In genomic region chr16:57452021-57452420, GRCh38 we compare ENCODE assay signal across 41 cellular contexts. TPM values are rescaled to one million over a fixed set of nuclear protein-coding genes. Genes with fewer than 3 reads are reported as not detected.
"Had no signal": no experiment of that assay in that cellular context is flagged by ENCODE, and none has a peak within 500 bp of the region (broad histone marks: within the 10 kb centered on the region; RNA-seq: fewer than 3 reads in every experiment).

No MANE protein-coding gene starts in this region.

- H3K4me3 ChIP-seq: adrenal gland, cardiac muscle cell had no signal

- ATAC-seq: activated CD4-positive, CD25-positive, alpha-beta regulatory T cell treated with anti-CD3 and anti-CD28 coated beads, Interleukin-2, amount 50 U/mL, for 24 hours; activated CD8-positive, alpha-beta T cell treated with anti-CD3 and anti-CD28 coated beads for 36 hours; activated naive CD4-positive, alpha-beta T cell treated with anti-CD3 and anti-CD28 coated beads, Interleukin-2, amount 50 U/mL, for 72 hours; activated T-cell treated with anti-CD3 and anti-CD28 coated beads, Interleukin-2, amount 50 U/mL, for 4 hours; activated T-cell treated with anti-CD3 and anti-CD28 coated beads, Interleukin-2, amount 50 U/mL, for 72 hours; activated T-helper 17 cell treated with anti-CD3 and anti-CD28 coated beads, Interleukin-2, amount 50 U/mL, for 72 hours had no signal

- DNase-seq: activated CD4-positive, alpha-beta memory T cell treated with anti-CD3 and anti-CD28 coated beads for 36 hours; activated CD4-positive, alpha-beta T cell treated with anti-CD3 and anti-CD28 coated beads for 1 hour; activated CD4-positive, alpha-beta T cell treated with anti-CD3 and anti-CD28 coated beads for 4 hours; activated CD4-positive, alpha-beta T cell treated with anti-CD3 and anti-CD28 coated beads, Interleukin-2, amount 10 ng/mL, durations not matched to agents 24 days and 14 days; activated CD4-positive, alpha-beta T cell treated with anti-CD3 and anti-CD28 coated beads, Interleukin-2, amount 50 U/mL, for 1 hour; activated CD4-positive, alpha-beta T cell treated with anti-CD3 and anti-CD28 coated beads, Interleukin-2, amount 50 U/mL, for 4 hours; activated CD4-positive, CD25-positive, alpha-beta regulatory T cell; activated CD8-positive, alpha-beta memory T cell treated with anti-CD3 and anti-CD28 coated beads, Interleukin-2, amount 50 U/mL, for 4 hours; activated CD8-positive, alpha-beta T cell treated with anti-CD3 and anti-CD28 coated beads for 36 hours; activated effector memory CD4-positive, alpha-beta T cell treated with anti-CD3 and anti-CD28 coated beads, Interleukin-2, amount 50 U/mL, for 16 hours; activated gamma-delta T cell treated with Interleukin-2 at 50 U/mL for 16 hours; activated naive CD4-positive, alpha-beta T cell; activated naive CD4-positive, alpha-beta T cell treated with anti-CD3 and anti-CD28 coated beads for 36 hours; activated naive CD4-positive, alpha-beta T cell treated with anti-CD3 and anti-CD28 coated beads, Interleukin-2, amount 50 U/mL, for 16 hours; activated naive CD8-positive, alpha-beta T cell treated with anti-CD3 and anti-CD28 coated beads for 36 hours; activated T-cell treated with anti-CD3 and anti-CD28 coated beads for 4 hours; activated T-cell treated with anti-CD3 and anti-CD28 coated beads, Interleukin-2, amount 50 U/mL, for 1 hour; activated T-cell treated with anti-CD3 and anti-CD28 coated beads, Interleukin-2, amount 50 U/mL, for 4 hours; activated T-cell treated with anti-CD3 and anti-CD28 coated beads, Interleukin-2, amount 50 U/mL, for 72 hours; adrenal gland; amygdala; aorta; caudate nucleus; cerebellar nuclear complex; SW 1271; T-helper 1 cell; T-helper 2 cell; T-helper 9 cell had no signal

- H3K27me3 ChIP-seq: adrenal gland, cardiac muscle cell had no signal

- H3K9me3 ChIP-seq: adrenal gland had no signal

- H3K27ac ChIP-seq: adrenal gland, cardiac muscle cell, VCaP had no signal

- H3K27ac Mint-ChIP-seq: activated CD4-positive, alpha-beta memory T cell treated with anti-CD3 and anti-CD28 coated beads for 36 hours; activated CD4-positive, alpha-beta T cell treated with anti-CD3 and anti-CD28 coated beads, Interleukin-2, amount 10 ng/mL, durations not matched to agents 24 days and 14 days; activated CD8-positive, alpha-beta T cell treated with anti-CD3 and anti-CD28 coated beads for 36 hours; activated naive CD4-positive, alpha-beta T cell treated with anti-CD3 and anti-CD28 coated beads for 36 hours; activated naive CD8-positive, alpha-beta T cell treated with anti-CD3 and anti-CD28 coated beads for 36 hours; activated T-helper 1 cell treated with anti-CD3 and anti-CD28 coated beads, Interleukin-12 subunit alpha, Interleukin-12 subunit beta, Interleukin-2, Interleukin-4 antibody, amounts not matched to agents 30 ng/mL and 10 ng/mL and 1 ng/mL, durations not matched to agents 14 hours and 24 hours and 36 hours; brain; T-helper 1 cell treated with Interleukin-12 subunit alpha and Interleukin-12 subunit beta and Interleukin-4 antibody, amounts not matched to agents 30 μg/mL and 1 μg/mL, for 36 hours; T-helper 2 cell treated with Interferon-gamma antibody and Interleukin-4, amounts not matched to agents 5 μg/mL and 100 μg/mL, for 36 hours had no signal

- H3K4me3 Mint-ChIP-seq: activated CD4-positive, alpha-beta memory T cell treated with anti-CD3 and anti-CD28 coated beads for 36 hours; activated CD4-positive, alpha-beta T cell treated with anti-CD3 and anti-CD28 coated beads, Interleukin-2, amount 10 ng/mL, durations not matched to agents 24 days and 14 days; activated CD8-positive, alpha-beta T cell treated with anti-CD3 and anti-CD28 coated beads for 36 hours; activated naive CD4-positive, alpha-beta T cell treated with anti-CD3 and anti-CD28 coated beads for 36 hours; activated naive CD8-positive, alpha-beta T cell treated with anti-CD3 and anti-CD28 coated beads for 36 hours; activated T-cell treated with anti-CD3 and anti-CD28 coated beads, Interleukin-2, amount 50 U/mL, for 4 hours; activated T-cell treated with anti-CD3 and anti-CD28 coated beads, Interleukin-2, amount 50 U/mL, for 72 hours; activated T-helper 1 cell treated with anti-CD3 and anti-CD28 coated beads, Interleukin-12 subunit alpha, Interleukin-12 subunit beta, Interleukin-2, Interleukin-4 antibody, amounts not matched to agents 30 ng/mL and 10 ng/mL and 1 ng/mL, durations not matched to agents 14 hours and 24 hours and 36 hours; activated T-helper 17 cell treated with anti-CD3 and anti-CD28 coated beads, Interleukin-2, amount 50 U/mL, for 72 hours; central memory CD8-positive, alpha-beta T cell; T-helper 1 cell treated with Interleukin-12 subunit alpha and Interleukin-12 subunit beta and Interleukin-4 antibody, amounts not matched to agents 30 μg/mL and 1 μg/mL, for 36 hours; T-helper 2 cell treated with Interferon-gamma antibody and Interleukin-4, amounts not matched to agents 5 μg/mL and 100 μg/mL, for 36 hours had no signal

- H3K27me3 Mint-ChIP-seq: activated CD4-positive, alpha-beta memory T cell treated with anti-CD3 and anti-CD28 coated beads for 36 hours; activated CD4-positive, alpha-beta T cell treated with anti-CD3 and anti-CD28 coated beads, Interleukin-2, amount 10 ng/mL, durations not matched to agents 24 days and 14 days; activated CD8-positive, alpha-beta T cell treated with anti-CD3 and anti-CD28 coated beads for 36 hours; activated naive CD8-positive, alpha-beta T cell treated with anti-CD3 and anti-CD28 coated beads for 36 hours; activated T-helper 17 cell treated with anti-CD3 and anti-CD28 coated beads, Interleukin-2, amount 50 U/mL, for 72 hours; brain; central memory CD8-positive, alpha-beta T cell had no signal

- H3K9me3 Mint-ChIP-seq: activated CD4-positive, alpha-beta memory T cell treated with anti-CD3 and anti-CD28 coated beads for 36 hours; activated CD4-positive, alpha-beta T cell treated with anti-CD3 and anti-CD28 coated beads, Interleukin-2, amount 10 ng/mL, durations not matched to agents 24 days and 14 days; activated CD8-positive, alpha-beta T cell treated with anti-CD3 and anti-CD28 coated beads for 36 hours; activated naive CD4-positive, alpha-beta T cell treated with anti-CD3 and anti-CD28 coated beads for 36 hours; activated naive CD4-positive, alpha-beta T cell treated with anti-CD3 and anti-CD28 coated beads, Interleukin-2, amount 50 U/mL, for 72 hours; activated naive CD8-positive, alpha-beta T cell treated with anti-CD3 and anti-CD28 coated beads for 36 hours; activated T-cell treated with anti-CD3 and anti-CD28 coated beads, Interleukin-2, amount 50 U/mL, for 4 hours; activated T-cell treated with anti-CD3 and anti-CD28 coated beads, Interleukin-2, amount 50 U/mL, for 72 hours; activated T-helper 1 cell treated with anti-CD3 and anti-CD28 coated beads, Interleukin-12 subunit alpha, Interleukin-12 subunit beta, Interleukin-2, Interleukin-4 antibody, amounts not matched to agents 30 ng/mL and 10 ng/mL and 1 ng/mL, durations not matched to agents 14 hours and 24 hours and 36 hours; activated T-helper 17 cell treated with anti-CD3 and anti-CD28 coated beads, Interleukin-2, amount 50 U/mL, for 72 hours; brain; central memory CD8-positive, alpha-beta T cell; T-helper 1 cell treated with Interleukin-12 subunit alpha and Interleukin-12 subunit beta and Interleukin-4 antibody, amounts not matched to agents 30 μg/mL and 1 μg/mL, for 36 hours; T-helper 2 cell treated with Interferon-gamma antibody and Interleukin-4, amounts not matched to agents 5 μg/mL and 100 μg/mL, for 36 hours had no signal

RNA-seq across cellular contexts. Expression of gene CCL17, which starts 47.5 kb away (rescaled TPM):
- total RNA-seq: activated CD4-positive, alpha-beta T cell treated with anti-CD3 and anti-CD28 coated beads, Interleukin-2, amount 10 ng/mL, durations not matched to agents 24 days and 14 days; activated naive CD4-positive, alpha-beta T cell treated with anti-CD3 and anti-CD28 coated beads for 36 hours; activated naive CD4-positive, alpha-beta T cell treated with anti-CD3 and anti-CD28 coated beads, Interleukin-2, amount 50 U/mL, for 72 hours; activated naive CD8-positive, alpha-beta T cell treated with anti-CD3 and anti-CD28 coated beads for 36 hours; adrenal gland; astrocyte; bronchial epithelial cell; cardiac muscle cell; chondrocyte had no signal
- polyA plus RNA-seq: adrenal gland, aorta, cardiac muscle cell had no signal
